In the genomic region with DNA sequence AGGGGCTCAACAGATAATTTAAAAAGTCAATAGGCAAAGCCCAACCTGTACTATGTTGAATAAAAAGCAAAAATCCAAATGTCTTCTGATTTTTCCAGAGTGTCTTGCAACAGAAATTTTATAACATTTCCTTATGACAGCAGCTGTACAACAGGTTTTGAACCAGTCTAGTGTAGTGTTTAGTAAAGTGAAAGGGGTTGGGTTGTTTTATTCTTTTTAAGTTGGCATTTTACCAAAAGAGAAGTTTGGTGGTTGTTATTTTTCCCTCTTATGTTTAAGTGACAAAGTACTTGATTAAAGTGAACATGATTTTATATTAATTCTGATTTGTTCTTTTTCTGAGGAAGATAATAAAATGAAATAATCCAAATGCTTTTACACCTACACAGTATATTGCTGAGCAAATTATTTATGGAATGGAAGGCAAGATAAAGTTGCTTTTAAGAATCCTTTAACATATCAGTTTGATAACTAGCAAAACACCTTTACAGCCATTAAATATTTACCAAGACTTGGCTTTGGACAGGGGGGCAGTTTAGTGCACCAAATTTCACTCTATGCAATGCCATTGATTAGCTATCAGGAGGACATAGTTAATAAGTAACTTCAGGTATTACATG, we compare ENCODE assay signal across 1 cellular context.
TF ChIP-seq lines count a peak whose summit lies in the region.

No MANE protein-coding gene starts in this region.

TF ChIP-seq in A549, 52 proteins besides CTCF, POLR2A, EP300 and RAD21 (continued from another document):
- TF ChIP-seq, protein P1, sequence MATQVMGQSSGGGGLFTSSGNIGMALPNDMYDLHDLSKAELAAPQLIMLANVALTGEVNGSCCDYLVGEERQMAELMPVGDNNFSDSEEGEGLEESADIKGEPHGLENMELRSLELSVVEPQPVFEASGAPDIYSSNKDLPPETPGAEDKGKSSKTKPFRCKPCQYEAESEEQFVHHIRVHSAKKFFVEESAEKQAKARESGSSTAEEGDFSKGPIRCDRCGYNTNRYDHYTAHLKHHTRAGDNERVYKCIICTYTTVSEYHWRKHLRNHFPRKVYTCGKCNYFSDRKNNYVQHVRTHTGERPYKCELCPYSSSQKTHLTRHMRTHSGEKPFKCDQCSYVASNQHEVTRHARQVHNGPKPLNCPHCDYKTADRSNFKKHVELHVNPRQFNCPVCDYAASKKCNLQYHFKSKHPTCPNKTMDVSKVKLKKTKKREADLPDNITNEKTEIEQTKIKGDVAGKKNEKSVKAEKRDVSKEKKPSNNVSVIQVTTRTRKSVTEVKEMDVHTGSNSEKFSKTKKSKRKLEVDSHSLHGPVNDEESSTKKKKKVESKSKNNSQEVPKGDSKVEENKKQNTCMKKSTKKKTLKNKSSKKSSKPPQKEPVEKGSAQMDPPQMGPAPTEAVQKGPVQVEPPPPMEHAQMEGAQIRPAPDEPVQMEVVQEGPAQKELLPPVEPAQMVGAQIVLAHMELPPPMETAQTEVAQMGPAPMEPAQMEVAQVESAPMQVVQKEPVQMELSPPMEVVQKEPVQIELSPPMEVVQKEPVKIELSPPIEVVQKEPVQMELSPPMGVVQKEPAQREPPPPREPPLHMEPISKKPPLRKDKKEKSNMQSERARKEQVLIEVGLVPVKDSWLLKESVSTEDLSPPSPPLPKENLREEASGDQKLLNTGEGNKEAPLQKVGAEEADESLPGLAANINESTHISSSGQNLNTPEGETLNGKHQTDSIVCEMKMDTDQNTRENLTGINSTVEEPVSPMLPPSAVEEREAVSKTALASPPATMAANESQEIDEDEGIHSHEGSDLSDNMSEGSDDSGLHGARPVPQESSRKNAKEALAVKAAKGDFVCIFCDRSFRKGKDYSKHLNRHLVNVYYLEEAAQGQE (IDR thresholded peaks at IDR 0.05): no peak
- TF ChIP-seq MAFK (IDR thresholded peaks at IDR 0.05; ENCODE audit: partially characterized antibody) (no peak), NPAS2 (CRISPR knock-in tag; IDR thresholded peaks at IDR 0.05; ENCODE audit: borderline replicate concordance) (no peak), RCOR1 (IDR thresholded peaks at IDR 0.05; ENCODE audit: low read depth, low read length) (no peak), TP53 (CRISPR knock-in tag; IDR thresholded peaks at IDR 0.05) (no peak), GATA3 (IDR thresholded peaks at IDR 0.05; ENCODE audit: borderline replicate concordance) (no peak), ESRRA (IDR thresholded peaks at IDR 0.05; ENCODE audit: borderline replicate concordance, low read length) (no peak), BHLHE40 (IDR thresholded peaks at IDR 0.05; ENCODE audit: low read depth, low read length) (no peak)
- TF ChIP-seq, protein P2, sequence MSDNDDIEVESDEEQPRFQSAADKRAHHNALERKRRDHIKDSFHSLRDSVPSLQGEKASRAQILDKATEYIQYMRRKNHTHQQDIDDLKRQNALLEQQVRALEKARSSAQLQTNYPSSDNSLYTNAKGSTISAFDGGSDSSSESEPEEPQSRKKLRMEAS (IDR thresholded peaks at IDR 0.05): no peak
- TF ChIP-seq, protein P3, sequence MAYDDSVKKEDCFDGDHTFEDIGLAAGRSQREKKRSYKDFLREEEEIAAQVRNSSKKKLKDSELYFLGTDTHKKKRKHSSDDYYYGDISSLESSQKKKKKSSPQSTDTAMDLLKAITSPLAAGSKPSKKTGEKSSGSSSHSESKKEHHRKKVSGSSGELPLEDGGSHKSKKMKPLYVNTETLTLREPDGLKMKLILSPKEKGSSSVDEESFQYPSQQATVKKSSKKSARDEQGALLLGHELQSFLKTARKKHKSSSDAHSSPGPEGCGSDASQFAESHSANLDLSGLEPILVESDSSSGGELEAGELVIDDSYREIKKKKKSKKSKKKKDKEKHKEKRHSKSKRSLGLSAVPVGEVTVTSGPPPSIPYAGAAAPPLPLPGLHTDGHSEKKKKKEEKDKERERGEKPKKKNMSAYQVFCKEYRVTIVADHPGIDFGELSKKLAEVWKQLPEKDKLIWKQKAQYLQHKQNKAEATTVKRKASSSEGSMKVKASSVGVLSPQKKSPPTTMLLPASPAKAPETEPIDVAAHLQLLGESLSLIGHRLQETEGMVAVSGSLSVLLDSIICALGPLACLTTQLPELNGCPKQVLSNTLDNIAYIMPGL (CRISPR knock-in tag; IDR thresholded peaks at IDR 0.05; ENCODE audit: borderline replicate concordance): no peak
- TF ChIP-seq, protein P4, sequence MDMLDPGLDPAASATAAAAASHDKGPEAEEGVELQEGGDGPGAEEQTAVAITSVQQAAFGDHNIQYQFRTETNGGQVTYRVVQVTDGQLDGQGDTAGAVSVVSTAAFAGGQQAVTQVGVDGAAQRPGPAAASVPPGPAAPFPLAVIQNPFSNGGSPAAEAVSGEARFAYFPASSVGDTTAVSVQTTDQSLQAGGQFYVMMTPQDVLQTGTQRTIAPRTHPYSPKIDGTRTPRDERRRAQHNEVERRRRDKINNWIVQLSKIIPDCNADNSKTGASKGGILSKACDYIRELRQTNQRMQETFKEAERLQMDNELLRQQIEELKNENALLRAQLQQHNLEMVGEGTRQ (IDR thresholded peaks at IDR 0.05): no peak
